7 cellular contexts compared by ENCODE assay signal in the genomic region with DNA sequence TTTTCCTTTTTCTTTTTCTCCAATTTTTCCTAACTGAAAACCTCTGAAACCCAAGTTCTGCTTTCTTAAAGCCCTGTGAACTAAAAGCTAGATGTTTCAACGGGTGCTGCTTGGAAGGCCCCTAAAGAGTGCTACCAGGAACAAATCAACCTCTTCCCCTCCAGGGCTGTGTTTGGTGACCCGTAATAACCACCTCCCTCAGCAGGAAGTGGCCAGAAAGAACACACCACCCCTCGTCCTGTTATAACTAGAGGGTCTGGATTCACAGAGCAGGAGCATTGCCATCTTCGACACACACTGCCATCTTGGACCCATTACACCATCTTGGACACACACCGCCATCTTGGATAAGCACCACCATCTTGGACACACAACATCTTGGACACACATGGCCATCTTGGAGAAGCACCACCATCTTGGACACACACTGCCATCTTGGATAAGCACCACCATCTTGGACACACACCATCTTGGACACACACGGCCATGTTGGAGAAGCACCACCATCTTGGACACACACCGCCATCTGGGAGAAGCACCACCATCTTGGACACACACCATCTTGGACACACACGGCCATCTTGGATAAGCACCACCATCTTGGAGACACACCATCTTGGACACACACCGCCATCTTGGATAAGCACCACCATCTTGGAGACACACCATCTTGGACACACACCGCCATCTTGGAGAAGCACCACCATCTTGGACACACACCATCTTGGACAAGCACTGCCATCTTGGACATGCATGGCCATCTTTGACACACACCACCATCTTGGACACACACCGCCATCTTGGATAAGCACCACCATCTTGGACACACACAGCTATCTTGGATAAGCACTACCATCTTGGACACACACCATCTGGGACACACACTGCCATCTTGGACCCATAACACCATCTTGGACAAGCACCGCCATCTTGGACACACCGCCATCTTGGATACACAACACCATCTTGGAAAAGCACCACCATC. TPM values are rescaled to one million over a fixed set of nuclear protein-coding genes. Genes with fewer than 3 reads are reported as not detected.
DNase-seq lines count a peak whose midpoint lies in the region; ATAC-seq, FAIRE-seq and TF ChIP-seq lines count a peak whose summit lies in the region.
"Not testable (repeated sequence)": the region's sequence is repeated elsewhere in the genome, so short reads cannot be mapped to it uniquely, and the experiment has no call there.

No MANE protein-coding gene starts in this region.

- peak; percentile 96 for FAIRE-seq in GM12891 (lab: Jason Lieb, UNC)
- not testable (repeated sequence) for FAIRE-seq in kidney (lab: Jason Lieb, UNC)

- ATAC-seq in HG02870 (IDR thresholded peaks at IDR 0.05; ENCODE audit: unreplicated experiment): peak; percentile 55
- not testable (repeated sequence) for ATAC-seq in sciatic nerve

- H3K4me1 ChIP-seq in Peyer's patch: peaks cover 0 to 17% (median 5%) of the 10 kb centered on the region in 4 donors
- not testable (repeated sequence) for H3K4me1 ChIP-seq in kidney (ENCODE audit: control insufficient read depth in 1 of 2, insufficient read depth in 1 of 2, low read depth in 1 of 2, low read length in 2 of 2)

- H3K27ac ChIP-seq in Peyer's patch; coronary artery; kidney (ENCODE audit: low read depth in 2 of 2, low read length in 2 of 2): not testable (repeated sequence)

- TF ChIP-seq CTCF in Peyer's patch (IDR thresholded peaks at IDR 0.05); coronary artery (IDR thresholded peaks at IDR 0.05); kidney (IDR thresholded peaks at IDR 0.05; ENCODE audit: borderline replicate concordance, extremely low read depth, insufficient read depth): not testable (repeated sequence)

- H3K9me3 ChIP-seq in Peyer's patch; kidney (ENCODE audit: control insufficient read depth in 1 of 2, low read length in 2 of 2): not testable (repeated sequence)

- H3K36me3 ChIP-seq in Peyer's patch; kidney (ENCODE audit: control insufficient read depth in 1 of 2, insufficient read depth in 2 of 2, low read length in 2 of 2): not testable (repeated sequence)

- H3K27me3 ChIP-seq in Peyer's patch: not testable (repeated sequence)

- intact Hi-C loops in kidney (cut with DNase I): loop anchor here (10.0 kb wide), 1 partner anchor 52 kb away; a partner anchor contains a TSS
- intact Hi-C loops in sciatic nerve (cut with DNase I): not testable (repeated sequence)

- not testable (repeated sequence) for H3K4me3 ChIP-seq in Peyer's patch; coronary artery; kidney (ENCODE audit: low read length in 2 of 2)

- TF ChIP-seq POLR2A in GM12891 (IDR thresholded peaks at IDR 0.05; ENCODE audit: low read depth, low read length); Peyer's patch (IDR thresholded peaks at IDR 0.05): not testable (repeated sequence)

- peak; percentile 49 for DNase-seq in GM12891 (ENCODE audit: insufficient read length, low spot score)
- DNase-seq in Peyer's patch: peak; percentile 9 to 25 (median 14)
- peak; percentile 7 for DNase-seq in activated CD8-positive, alpha-beta memory T cell treated with anti-CD3 and anti-CD28 coated beads, Interleukin-2, amount 50 U/mL, for 4 hours
- DNase-seq in coronary artery (ENCODE audit: low spot score): peak; percentile 43
- DNase-seq in kidney: peak; percentile 44
- DNase-seq in sciatic nerve (ENCODE audit: low spot score): peak; percentile 33

- H3K9ac ChIP-seq in kidney (ENCODE audit: low read length in 2 of 2): not testable (repeated sequence)

TF ChIP-seq in GM12891, 5 proteins besides CTCF, POLR2A, EP300 and RAD21:
- peak; percentile 51 for TF ChIP-seq SPI1 (IDR thresholded peaks at IDR 0.05; ENCODE audit: low read depth, low read length)

RNA-seq across cellular contexts. Expression of a gene that starts 5.4 kb away (rescaled TPM):
- 59.7 TPM for polyA plus RNA-seq in GM12891 (2012; ENCODE audit: low read depth, missing spikeins)
- total RNA-seq in Peyer's patch: 10 to 100 TPM in 3 of 4 donors, 1 to 10 TPM in 1; 9.5 to 23.9 (median 15.1) TPM
- total RNA-seq in kidney: 33.3 TPM
- polyA plus RNA-seq in kidney (ENCODE audit: insufficient read depth, low read depth, low replicate concordance): 29.9 TPM
- 35.0 TPM for total RNA-seq in sciatic nerve

RNA-seq across cellular contexts. Expression of a gene that starts 55.4 kb away (rescaled TPM):
- 741 TPM for polyA plus RNA-seq in GM12891 (2012; ENCODE audit: low read depth, missing spikeins)
- total RNA-seq in Peyer's patch (100 to 1,000 TPM; 201 to 361 (median 314) TPM), kidney (357 TPM), sciatic nerve (167 TPM)
- 654 TPM for polyA plus RNA-seq in kidney (ENCODE audit: insufficient read depth, low read depth, low replicate concordance)
